8 cellular contexts compared by ENCODE assay signal in the genomic region with DNA sequence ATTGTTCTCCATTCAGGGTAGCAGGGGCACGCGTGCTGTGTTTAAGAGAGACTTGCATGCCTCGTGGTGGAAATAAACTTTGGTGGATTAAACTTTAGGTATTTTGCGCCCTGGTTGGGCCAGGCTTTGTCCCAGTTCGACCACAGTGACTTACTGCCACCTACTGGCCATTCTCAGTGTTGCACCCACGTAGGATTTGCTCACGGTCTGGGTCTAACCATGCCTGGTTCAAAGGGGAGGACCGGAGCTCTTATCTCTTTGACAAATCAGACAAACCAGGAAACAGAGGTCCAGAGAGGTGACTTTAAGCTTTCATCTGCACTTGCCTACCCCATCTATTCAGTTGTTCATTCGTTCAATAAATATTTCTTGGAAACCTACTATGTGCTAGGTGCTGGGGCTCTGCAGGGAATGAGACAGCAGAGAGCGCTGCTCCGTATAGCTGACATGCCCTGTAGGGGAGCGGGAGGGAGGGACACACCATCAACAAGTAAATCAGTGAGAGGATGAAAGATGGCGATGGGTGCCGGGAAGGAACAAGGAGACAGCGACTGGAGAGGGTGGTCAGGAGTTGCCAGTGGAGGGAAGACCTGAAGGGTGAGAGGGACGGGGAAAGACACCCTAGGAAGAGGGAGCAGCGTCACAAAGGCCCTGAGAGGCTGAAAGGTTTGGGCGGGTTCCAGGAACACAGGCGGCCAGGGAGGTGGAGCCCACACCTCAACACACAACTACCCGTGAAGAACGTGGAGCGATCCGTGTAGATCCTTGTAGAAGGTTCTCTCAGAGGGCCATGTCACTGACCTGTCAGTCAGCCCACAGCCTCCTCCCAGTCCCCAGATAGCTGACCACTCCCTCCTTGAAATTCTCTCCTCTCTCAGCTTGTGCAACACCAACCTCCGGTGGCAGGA. TPM values are rescaled to one million over a fixed set of nuclear protein-coding genes. Genes with fewer than 3 reads are reported as not detected.
A peak's percentile ranks its signal among the peaks of the same experiment; 100 is the strongest.
DNase-seq lines count a peak whose midpoint lies in the region; ATAC-seq and TF ChIP-seq lines count a peak whose summit lies in the region.

No MANE protein-coding gene starts in this region.

- CTCF ChIA-PET in activated CD4-positive, alpha-beta T cell treated with anti-CD3 and anti-CD28 coated beads for 36 hours (lab: Charles Lee): interaction anchor here (0.5 to 2.4 kb wide), 42 partner anchors 9 to 716 kb away, joined by 3 to 16 read pairs (median 4); a partner anchor contains a TSS

- POLR2A ChIA-PET in activated CD4-positive, alpha-beta T cell treated with anti-CD3 and anti-CD28 coated beads for 36 hours (lab: Charles Lee): interaction anchor here (1.0 kb wide), 1 partner anchor 252 kb away, joined by 4 read pairs; a partner anchor contains a TSS

- ATAC-seq in GM18909 (IDR thresholded peaks at IDR 0.05; ENCODE audit: poor library complexity, unreplicated experiment) (peak; percentile 81), HG03342 (IDR thresholded peaks at IDR 0.05; ENCODE audit: unreplicated experiment) (peak; percentile 61)
- ATAC-seq in activated CD4-positive, alpha-beta T cell treated with anti-CD3 and anti-CD28 coated beads for 36 hours: peak; percentile 91

- H3K4me3 Mint-ChIP-seq in activated CD4-positive, alpha-beta T cell treated with anti-CD3 and anti-CD28 coated beads for 36 hours: peak overlapping the region; percentile 49

- intact Hi-C loops in activated CD4-positive, alpha-beta T cell treated with anti-CD3 and anti-CD28 coated beads for 36 hours (cut with DNase I, micrococcal nuclease): loop anchor here (1.0 to 5.0 kb wide), 8 partner anchors 89 to 387 kb away; no protein-coding TSS in a partner anchor

- peaks cover 8% of the 10 kb centered on the region for H3K27me3 Mint-ChIP-seq in activated CD4-positive, alpha-beta T cell treated with anti-CD3 and anti-CD28 coated beads for 36 hours

- H3K27ac ChIP-seq in coronary artery: no peak overlapping the region

- no peaks in the 10 kb centered on the region for H3K36me3 Mint-ChIP-seq in activated CD4-positive, alpha-beta T cell treated with anti-CD3 and anti-CD28 coated beads for 36 hours (ENCODE audit: low read depth)

- DNase-seq in AG09309 (ENCODE audit: low read depth) (no peak), NCI-H446 treated with DMSO at 0.1 percent for 48 hours (lab: John Stamatoyannopoulos, UW) (peak; percentile 73), coronary artery (ENCODE audit: low spot score) (no peak), left kidney (ENCODE audit: low read depth, low spot score) (peak; percentile 95)
- peak; percentile 93 for DNase-seq in activated CD4-positive, alpha-beta T cell treated with anti-CD3 and anti-CD28 coated beads for 36 hours
- DNase-seq in stimulated activated CD4-positive, alpha-beta T cell treated with anti-CD3 and anti-CD28 coated beads, Interleukin-4, amount 100 ng/mL, for 1 hour: peak; percentile 85

- H3K4me1 Mint-ChIP-seq in activated CD4-positive, alpha-beta T cell treated with anti-CD3 and anti-CD28 coated beads for 36 hours: peaks cover 9% of the 10 kb centered on the region

- H3K4me3 ChIP-seq in AG09309 (ENCODE audit: control insufficient read depth, low read depth, low read length) (peak overlapping the region; percentile 36), coronary artery (peak overlapping the region; percentile 36)

- H3K9me3 Mint-ChIP-seq in activated CD4-positive, alpha-beta T cell treated with anti-CD3 and anti-CD28 coated beads for 36 hours (ENCODE audit: low read depth): no peaks in the 10 kb centered on the region

- TF ChIP-seq CTCF in AG09309 (IDR thresholded peaks at IDR 0.05; ENCODE audit: control insufficient read depth, insufficient read depth, low read depth, low read length, missing control alignments) (peak; percentile 87), coronary artery (IDR thresholded peaks at IDR 0.05) (peak; percentile 95)

- H3K27ac Mint-ChIP-seq in activated CD4-positive, alpha-beta T cell treated with anti-CD3 and anti-CD28 coated beads for 36 hours: peak overlapping the region; percentile 71

RNA-seq across cellular contexts. Expression of a gene that starts 27.2 kb away (rescaled TPM):
- total RNA-seq in activated CD4-positive, alpha-beta T cell treated with anti-CD3 and anti-CD28 coated beads for 36 hours: not detected

Comparison
In these comparisons a context has a peak if more than half of its experiments do, and no peak if none do; other contexts are left out.
1. DNase-seq: peak in NCI-H446 treated with DMSO at 0.1 percent for 48 hours (single experiment), activated CD4-positive, alpha-beta T cell treated with anti-CD3 and anti-CD28 coated beads for 36 hours (single experiment), left kidney (single experiment) and stimulated activated CD4-positive, alpha-beta T cell treated with anti-CD3 and anti-CD28 coated beads, Interleukin-4, amount 100 ng/mL, for 1 hour (single experiment); none in AG09309 (single experiment) and coronary artery (single experiment).
2. Peak in every context shown above with its lines, with median percentiles within 50 percentile points of each other: ATAC-seq.